Comparison of ENCODE assay signal across 8 cellular contexts in genomic region chr6:149963462-149964242, GRCh38. TPM values are rescaled to one million over a fixed set of nuclear protein-coding genes. Genes with fewer than 3 reads are reported as not detected.
A peak's percentile ranks its signal among the peaks of the same experiment; 100 is the strongest.
DNase-seq lines count a peak whose midpoint lies in the region; ATAC-seq and TF ChIP-seq lines count a peak whose summit lies in the region.

Gene ULBP1 (plus strand): TSS chr6:149963943. CDS start chr6:149964050, 107 bp downstream.

- no peaks in the 10 kb centered on the region for H3K36me3 ChIP-seq in liver (ENCODE audit: control insufficient read depth in 4 of 4, insufficient read depth in 3 of 4, low read depth in 1 of 4, low read length in 3 of 4)

- peak; percentile 94 for DNase-seq in Daoy (ENCODE audit: low read depth)
- DNase-seq in NCI-H446 (lab: John Stamatoyannopoulos, UW): peak; percentile 62 to 89
- peak; percentile 80 to 81 for DNase-seq in activated CD4-positive, alpha-beta T cell treated with anti-CD3 and anti-CD28 coated beads for 4 hours
- DNase-seq in stimulated activated CD4-positive, alpha-beta T cell treated with anti-CD3 and anti-CD28 coated beads, Interleukin-4, amount 100 ng/mL, for 1 hour: peak; percentile 82
- no peak for DNase-seq in superior temporal gyrus (ENCODE audit: extremely low spot score)

- ATAC-seq in HG02885 (IDR thresholded peaks at IDR 0.05; ENCODE audit: poor library complexity, unreplicated experiment): peak; percentile 51

- peaks cover 0 to 8% (median 0%) of the 10 kb centered on the region in 4 donors for H3K9me3 ChIP-seq in liver (ENCODE audit: control insufficient read depth in 4 of 4, low read length in 3 of 4)

- H3K27ac ChIP-seq in liver (ENCODE audit: low read depth in 1 of 2, low read length in 2 of 2): no peak within 1 kb of the TSS

- peaks cover 0 to 9% (median 5%) of the 10 kb centered on the region in 4 donors for H3K27me3 ChIP-seq in liver (ENCODE audit: control insufficient read depth in 4 of 4, insufficient read depth in 4 of 4, low read length in 3 of 4)

- no peaks in the 10 kb centered on the region for H3K36me3 Mint-ChIP-seq in dendritic cell treated with granulocyte-macrophage colony-stimulating factor and Interleukin-4, amounts not matched to agents 40 ng/mL and 50 ng/mL, for 4 days (ENCODE audit: low read depth)

- TF ChIP-seq CTCF in liver (IDR thresholded peaks at IDR 0.05; ENCODE audit: low read depth, low read length, missing input control): no peak

- intact Hi-C loops in dendritic cell treated with granulocyte-macrophage colony-stimulating factor and Interleukin-4, amounts not matched to agents 40 ng/mL and 50 ng/mL, for 4 days (cut with micrococcal nuclease): loop anchor here (2.0 kb wide), 1 partner anchor 41 kb away; no protein-coding TSS in a partner anchor

- no peaks in the 10 kb centered on the region for H3K9me3 Mint-ChIP-seq in dendritic cell treated with granulocyte-macrophage colony-stimulating factor and Interleukin-4, amounts not matched to agents 40 ng/mL and 50 ng/mL, for 4 days

- peak within 1 kb of the TSS; percentile 82 for H3K27ac Mint-ChIP-seq in dendritic cell treated with granulocyte-macrophage colony-stimulating factor and Interleukin-4, amounts not matched to agents 40 ng/mL and 50 ng/mL, for 4 days

- 2% methylated on average over 57 of the region's 57 CpGs for WGBS in liver

- peak within 1 kb of the TSS; percentile 76 for H3K4me3 Mint-ChIP-seq in dendritic cell treated with granulocyte-macrophage colony-stimulating factor and Interleukin-4, amounts not matched to agents 40 ng/mL and 50 ng/mL, for 4 days

- no peak within 1 kb of the TSS for H3K9ac ChIP-seq in liver (ENCODE audit: low read depth in 1 of 2, low read length in 2 of 2)

- no peak for TF ChIP-seq RAD21 in liver (IDR thresholded peaks at IDR 0.05)

- peaks cover 29% of the 10 kb centered on the region for H3K4me1 Mint-ChIP-seq in dendritic cell treated with granulocyte-macrophage colony-stimulating factor and Interleukin-4, amounts not matched to agents 40 ng/mL and 50 ng/mL, for 4 days (ENCODE audit: low read depth)

- H3K27me3 Mint-ChIP-seq in dendritic cell treated with granulocyte-macrophage colony-stimulating factor and Interleukin-4, amounts not matched to agents 40 ng/mL and 50 ng/mL, for 4 days: peaks cover 86% of the 10 kb centered on the region

- H3K4me3 ChIP-seq in liver (ENCODE audit: low read depth in 1 of 3, low read length in 3 of 3): peak within 1 kb of the TSS; percentile 48 to 61 (median 49)

- peaks cover 5 to 18% (median 9%) of the 10 kb centered on the region in 4 donors for H3K4me1 ChIP-seq in liver (ENCODE audit: control insufficient read depth in 4 of 4, insufficient read depth in 4 of 4, low read length in 3 of 4)

TF ChIP-seq in liver, 16 proteins besides CTCF, POLR2A, EP300 and RAD21:
- TF ChIP-seq RXRA (IDR thresholded peaks at IDR 0.05) (no peak), YY1 (IDR thresholded peaks at IDR 0.05) (no peak), JUND (IDR thresholded peaks at IDR 0.05) (no peak), MAX (IDR thresholded peaks at IDR 0.05) (no peak), ATF3 (IDR thresholded peaks at IDR 0.05) (peak; percentile 78), HNF4A (conservative IDR thresholded peaks at IDR 0.05) (no peak)

RNA-seq across cellular contexts. Expression of gene ULBP1, which starts in this region (rescaled TPM):
- 1.2 and 1.6 TPM in 2 replicates for total RNA-seq in Daoy (2014; rRNA removed; shearing (Covaris generic))
- total RNA-seq in liver: under 1 TPM; under 0.01 to 0.05 TPM
- polyA plus RNA-seq in liver: under 1 TPM in 1 of 2 donors, not detected in 1; 0.03 TPM
